ENCODE assay signal across 12 cellular contexts in genomic region chr14:103126088-103126872, GRCh38. TPM values are rescaled to one million over a fixed set of nuclear protein-coding genes. Genes with fewer than 3 reads are reported as not detected.
DNase-seq lines count a peak whose midpoint lies in the region; ATAC-seq, FAIRE-seq and TF ChIP-seq lines count a peak whose summit lies in the region.
"Had no signal": no experiment of that assay in that cellular context is flagged by ENCODE, and none has a peak within 500 bp of the region (broad histone marks: within the 10 kb centered on the region; RNA-seq: fewer than 3 reads in every experiment).

No MANE protein-coding gene starts in this region.

- H3K36me3 Mint-ChIP-seq in Caco-2 (ENCODE audit: insufficient read depth, unreplicated experiment) (no peaks in the 10 kb centered on the region), MCF 10A (ENCODE audit: insufficient read depth, unreplicated experiment) (no peaks in the 10 kb centered on the region)
- no peaks in the 10 kb centered on the region for H3K36me3 Mint-ChIP-seq in activated T-helper 2 cell treated with anti-CD3 and anti-CD28 coated beads, Interferon-gamma antibody, Interleukin-2, Interleukin-4, amounts not matched to agents 10 μg/mL and 5 μg/mL and 100 μg/mL, durations not matched to agents 14 hours and 24 hours and 36 hours (ENCODE audit: low read depth)
- no peaks in the 10 kb centered on the region for H3K36me3 Mint-ChIP-seq in activated CD8-positive, alpha-beta memory T cell treated with anti-CD3 and anti-CD28 coated beads, Interleukin-2, amount 10 ng/mL, durations not matched to agents 7 days and 5 days
- H3K36me3 Mint-ChIP-seq: activated CD4-positive, alpha-beta memory T cell treated with anti-CD3 and anti-CD28 coated beads for 36 hours; CD4-positive, CD25-positive, alpha-beta regulatory T cell had no signal

- peak overlapping the region; percentile 63 for H3K4me3 Mint-ChIP-seq in Caco-2 (ENCODE audit: unreplicated experiment)
- H3K4me3 Mint-ChIP-seq in MCF 10A (ENCODE audit: unreplicated experiment) = peak overlapping the region; percentile 62
- H3K4me3 Mint-ChIP-seq in activated T-helper 2 cell treated with anti-CD3 and anti-CD28 coated beads, Interferon-gamma antibody, Interleukin-2, Interleukin-4, amounts not matched to agents 10 μg/mL and 5 μg/mL and 100 μg/mL, durations not matched to agents 14 hours and 24 hours and 36 hours (ENCODE audit: low read depth) = no peak overlapping the region
- no peak overlapping the region for H3K4me3 Mint-ChIP-seq in activated CD8-positive, alpha-beta memory T cell treated with anti-CD3 and anti-CD28 coated beads, Interleukin-2, amount 10 ng/mL, durations not matched to agents 7 days and 5 days
- H3K4me3 Mint-ChIP-seq: activated CD4-positive, alpha-beta memory T cell treated with anti-CD3 and anti-CD28 coated beads for 36 hours; CD4-positive, CD25-positive, alpha-beta regulatory T cell had no signal

- intact Hi-C loops in Caco-2 (cut with micrococcal nuclease; ENCODE audit: unreplicated experiment) = loop anchor here (5.0 kb wide), 1 partner anchor 61 kb away; no protein-coding TSS in a partner anchor
- intact Hi-C loops in MCF 10A (cut with micrococcal nuclease) = no loop called here
- intact Hi-C loops in sigmoid colon (cut with DNase I) = loop anchor here (5.0 kb wide), 1 partner anchor 61 kb away; no protein-coding TSS in a partner anchor
- intact Hi-C loops in activated T-helper 2 cell treated with anti-CD3 and anti-CD28 coated beads, Interferon-gamma antibody, Interleukin-2, Interleukin-4, amounts not matched to agents 10 μg/mL and 5 μg/mL and 100 μg/mL, durations not matched to agents 14 hours and 24 hours and 36 hours (cut with micrococcal nuclease) = no loop called here

- H2AFZ ChIP-seq in keratinocyte (ENCODE audit: control insufficient read depth, low read length) = no peak overlapping the region

- H3K27ac Mint-ChIP-seq in Caco-2 (ENCODE audit: unreplicated experiment) (peak overlapping the region; percentile 20), MCF 10A (ENCODE audit: low read depth, unreplicated experiment) (no peak overlapping the region)
- no peak overlapping the region for H3K27ac Mint-ChIP-seq in activated T-helper 2 cell treated with anti-CD3 and anti-CD28 coated beads, Interferon-gamma antibody, Interleukin-2, Interleukin-4, amounts not matched to agents 10 μg/mL and 5 μg/mL and 100 μg/mL, durations not matched to agents 14 hours and 24 hours and 36 hours
- H3K27ac Mint-ChIP-seq in activated CD8-positive, alpha-beta memory T cell treated with anti-CD3 and anti-CD28 coated beads, Interleukin-2, amount 10 ng/mL, durations not matched to agents 7 days and 5 days = no peak overlapping the region
- H3K27ac Mint-ChIP-seq: activated CD4-positive, alpha-beta memory T cell treated with anti-CD3 and anti-CD28 coated beads for 36 hours; CD4-positive, CD25-positive, alpha-beta regulatory T cell had no signal

- H3K4me1 ChIP-seq in Caco-2 (peaks cover 7% of the 10 kb centered on the region), keratinocyte (ENCODE audit: control insufficient read depth, extremely low read depth, insufficient read depth, low read length) (peaks cover 45% of the 10 kb centered on the region), sigmoid colon (peaks cover 0 to 90% (median 74%) of the 10 kb centered on the region in 4 donors), tibial nerve (peaks cover 2 to 95% (median 46%) of the 10 kb centered on the region in 4 donors)

- no peaks in the 10 kb centered on the region for H3K27me3 Mint-ChIP-seq in Caco-2 (ENCODE audit: insufficient read depth, unreplicated experiment)
- H3K27me3 Mint-ChIP-seq in MCF 10A (ENCODE audit: insufficient read depth, unreplicated experiment) = no peaks in the 10 kb centered on the region
- peaks cover 17% of the 10 kb centered on the region for H3K27me3 Mint-ChIP-seq in activated T-helper 2 cell treated with anti-CD3 and anti-CD28 coated beads, Interferon-gamma antibody, Interleukin-2, Interleukin-4, amounts not matched to agents 10 μg/mL and 5 μg/mL and 100 μg/mL, durations not matched to agents 14 hours and 24 hours and 36 hours (ENCODE audit: low read depth)
- peaks cover 18% of the 10 kb centered on the region for H3K27me3 Mint-ChIP-seq in activated CD8-positive, alpha-beta memory T cell treated with anti-CD3 and anti-CD28 coated beads, Interleukin-2, amount 10 ng/mL, durations not matched to agents 7 days and 5 days

- peak overlapping the region; percentile 51 for H3K4me2 ChIP-seq in keratinocyte (ENCODE audit: control insufficient read depth, extremely low read depth, insufficient read depth, low read depth, low read length)

- H3K36me3 ChIP-seq in Caco-2 (ENCODE audit: control insufficient read depth, insufficient read depth, low read length) (no peaks in the 10 kb centered on the region), keratinocyte (ENCODE audit: control insufficient read depth in 2 of 2, extremely low read depth in 1 of 2, insufficient read depth in 2 of 2, low read length in 2 of 2) (no peaks in the 10 kb centered on the region), sigmoid colon (peaks cover 0 to 12% (median 4%) of the 10 kb centered on the region in 4 donors), tibial nerve (peaks cover 0 to 18% (median 0%) of the 10 kb centered on the region in 3 donors)

- TF ChIP-seq EP300 in sigmoid colon (IDR thresholded peaks at IDR 0.05) (no peak), tibial nerve (IDR thresholded peaks at IDR 0.05) (no peak)

- H3K9me3 Mint-ChIP-seq in Caco-2 (ENCODE audit: unreplicated experiment) = no peaks in the 10 kb centered on the region
- no peaks in the 10 kb centered on the region for H3K9me3 Mint-ChIP-seq in MCF 10A (ENCODE audit: unreplicated experiment)
- no peaks in the 10 kb centered on the region for H3K9me3 Mint-ChIP-seq in activated T-helper 2 cell treated with anti-CD3 and anti-CD28 coated beads, Interferon-gamma antibody, Interleukin-2, Interleukin-4, amounts not matched to agents 10 μg/mL and 5 μg/mL and 100 μg/mL, durations not matched to agents 14 hours and 24 hours and 36 hours
- no peaks in the 10 kb centered on the region for H3K9me3 Mint-ChIP-seq in activated CD8-positive, alpha-beta memory T cell treated with anti-CD3 and anti-CD28 coated beads, Interleukin-2, amount 10 ng/mL, durations not matched to agents 7 days and 5 days (ENCODE audit: low read depth)
- H3K9me3 Mint-ChIP-seq: activated CD4-positive, alpha-beta memory T cell treated with anti-CD3 and anti-CD28 coated beads for 36 hours had no signal

- peaks cover 2% of the 10 kb centered on the region for H4K20me1 ChIP-seq in keratinocyte (ENCODE audit: control insufficient read depth, extremely low read depth, insufficient read depth, low read length)

- no peaks in the 10 kb centered on the region for H3K9me1 ChIP-seq in keratinocyte (ENCODE audit: control insufficient read depth, extremely low read depth, insufficient read depth, low read length)

- CTCF ChIA-PET in Caco-2 (lab: Charles Lee) (interaction anchor here (0.7 to 3.1 kb wide), 7 partner anchors 17 to 166 kb away, joined by 3 to 26 read pairs (median 8); no protein-coding TSS in a partner anchor), MCF 10A (lab: Yijun Ruan, JAX) (interaction anchor here (0.6 to 7.3 kb wide), 13 partner anchors 11 to 206 kb away, joined by 3 to 50 read pairs (median 4); no protein-coding TSS in a partner anchor)
- CTCF ChIA-PET in activated CD8-positive, alpha-beta memory T cell treated with anti-CD3 and anti-CD28 coated beads, Interleukin-2, amount 10 ng/mL, durations not matched to agents 7 days and 5 days (lab: Charles Lee) = no interaction called here

- FAIRE-seq in keratinocyte (lab: Jason Lieb, UNC) = no peak
- FAIRE-seq: frontal cortex had no signal

- DNase-seq in Caco-2 (no peak), MCF 10A (ENCODE audit: unreplicated experiment) (no peak), keratinocyte (ENCODE audit: low read depth, low spot score) (no peak), sigmoid colon (no peak), RPMI8226 (no peak), tibial nerve (ENCODE audit: low spot score in 2 of 2) (no peak)
- no peak for DNase-seq in activated T-helper 2 cell treated with anti-CD3 and anti-CD28 coated beads, Interferon-gamma antibody, Interleukin-2, Interleukin-4, amounts not matched to agents 10 μg/mL and 5 μg/mL and 100 μg/mL, durations not matched to agents 14 hours and 24 hours and 36 hours (ENCODE audit: low spot score)
- DNase-seq in activated CD8-positive, alpha-beta memory T cell treated with anti-CD3 and anti-CD28 coated beads, Interleukin-2, amount 10 ng/mL, durations not matched to agents 7 days and 5 days = no peak
- DNase-seq: activated CD4-positive, alpha-beta memory T cell treated with anti-CD3 and anti-CD28 coated beads for 36 hours; CD4-positive, CD25-positive, alpha-beta regulatory T cell had no signal

- BruUV-seq in Caco-2 (replicated peaks; lab: Mats Ljungman, UMichigan) (no TSS peak), MCF 10A (replicated peaks; lab: Mats Ljungman, UMichigan) (no TSS peak)

- TF ChIP-seq CTCF in Caco-2 (IDR thresholded peaks at IDR 0.05; ENCODE audit: insufficient read depth in 1 of 2, low read depth in 1 of 2, low read length in 1 of 2, severe bottlenecking in 1 of 2, unreplicated experiment in 1 of 2) = no peak
- TF ChIP-seq CTCF in MCF 10A (IDR thresholded peaks at IDR 0.05; ENCODE audit: unreplicated experiment) = no peak
- no peak for TF ChIP-seq CTCF in keratinocyte (optimal IDR thresholded peaks at IDR 0.05 in 1 of 3, IDR thresholded peaks at IDR 0.05 in 1 of 3, conservative IDR thresholded peaks at IDR 0.05 in 1 of 3; ENCODE audit: extremely low read depth in 1 of 3, insufficient read depth in 2 of 3, low read length in 3 of 3)
- no peak for TF ChIP-seq CTCF in sigmoid colon (IDR thresholded peaks at IDR 0.05)
- no peak for TF ChIP-seq CTCF in tibial nerve (IDR thresholded peaks at IDR 0.05)

- no peak overlapping the region for H3K9ac ChIP-seq in keratinocyte (ENCODE audit: control insufficient read depth, extremely low read depth, insufficient read depth, low read length)

- H3K4me1 Mint-ChIP-seq in Caco-2 (ENCODE audit: low read depth, unreplicated experiment) = peaks cover 6% of the 10 kb centered on the region
- H3K4me1 Mint-ChIP-seq in MCF 10A (ENCODE audit: insufficient read depth, unreplicated experiment) = peaks cover 51% of the 10 kb centered on the region
- H3K4me1 Mint-ChIP-seq in activated T-helper 2 cell treated with anti-CD3 and anti-CD28 coated beads, Interferon-gamma antibody, Interleukin-2, Interleukin-4, amounts not matched to agents 10 μg/mL and 5 μg/mL and 100 μg/mL, durations not matched to agents 14 hours and 24 hours and 36 hours (ENCODE audit: low read depth) = no peaks in the 10 kb centered on the region
- no peaks in the 10 kb centered on the region for H3K4me1 Mint-ChIP-seq in activated CD8-positive, alpha-beta memory T cell treated with anti-CD3 and anti-CD28 coated beads, Interleukin-2, amount 10 ng/mL, durations not matched to agents 7 days and 5 days

- H3K27ac ChIP-seq in keratinocyte (ENCODE audit: control insufficient read depth, insufficient read depth, low read length) (no peak overlapping the region), sigmoid colon (peak overlapping the region; percentile 30 to 44 (median 34)), tibial nerve (no peak overlapping the region)

- ATAC-seq in activated CD8-positive, alpha-beta memory T cell treated with anti-CD3 and anti-CD28 coated beads, Interleukin-2, amount 10 ng/mL, durations not matched to agents 7 days and 5 days = no peak

- H3K9me3 ChIP-seq in Caco-2 = no peaks in the 10 kb centered on the region
- no peaks in the 10 kb centered on the region for H3K9me3 ChIP-seq in keratinocyte (ENCODE audit: control insufficient read depth, low read depth, low read length)
- no peaks in the 10 kb centered on the region for H3K9me3 ChIP-seq in sigmoid colon
- H3K9me3 ChIP-seq in tibial nerve = no peaks in the 10 kb centered on the region

- H3K4me3 ChIP-seq in Caco-2 (ENCODE audit: low read depth, low read length) = peak overlapping the region; percentile 38
- peak overlapping the region; percentile 10 to 34 (median 20) for H3K4me3 ChIP-seq in keratinocyte (ENCODE audit: control insufficient read depth in 2 of 3, extremely low read depth in 1 of 3, insufficient read depth in 2 of 3, low read depth in 1 of 3, low read length in 3 of 3)
- H3K4me3 ChIP-seq in sigmoid colon = peak overlapping the region in 3 of 4 donors; percentile 28 to 45 (median 41)
- peak overlapping the region in 2 of 4 donors; percentile 25 to 43 for H3K4me3 ChIP-seq in tibial nerve

- dilution Hi-C loops in keratinocyte (cut with MboI; ENCODE audit: extremely low pct_ligation_motif_present, low sequenced_read_pairs) = no loop called here

- TF ChIP-seq POLR2A in sigmoid colon (IDR thresholded peaks at IDR 0.05) (no peak), tibial nerve (IDR thresholded peaks at IDR 0.05) (no peak)

- 50 to 84% methylated on average over 22 of the region's 22 CpGs for WGBS in sigmoid colon, 2 donors
- 64 to 74% methylated on average over 21 of the region's 22 CpGs for WGBS in tibial nerve, 2 donors

- POLR2A ChIA-PET in Caco-2 (lab: Charles Lee) = no interaction called here
- POLR2A ChIA-PET in MCF 10A (lab: Yijun Ruan, JAX) = interaction anchor here (0.6 to 1.2 kb wide), 5 partner anchors 16 to 203 kb away, joined by 3 to 7 read pairs (median 4); no protein-coding TSS in a partner anchor

- H3K27me3 ChIP-seq in Caco-2 (replicated peaks; ENCODE audit: control insufficient read depth, insufficient read depth, low read length) (no peaks in the 10 kb centered on the region), keratinocyte (ENCODE audit: control insufficient read depth, extremely low read depth, insufficient read depth, low read length) (peaks cover 50% of the 10 kb centered on the region), sigmoid colon (peaks cover 0 to 22% (median 3%) of the 10 kb centered on the region in 3 donors), tibial nerve (peaks cover 0 to 13% of the 10 kb centered on the region in 2 donors)

- no peaks in the 10 kb centered on the region for H3K79me2 ChIP-seq in keratinocyte (ENCODE audit: control insufficient read depth, insufficient read depth, low read length)

RNA-seq across cellular contexts. Expression of gene TNFAIP2, which starts 3.0 kb away (rescaled TPM):
- total RNA-seq in Caco-2 (2022) (7.9 and 8.1 TPM in 2 replicates), MCF 10A (2022) (17.9 and 19.1 TPM in 2 replicates), sigmoid colon (10 to 100 TPM; 21.2 to 59.1 (median 36.6) TPM), tibial nerve (10 to 100 TPM; 42.9 to 49.4 (median 47.8) TPM)
- polyA plus RNA-seq in keratinocyte (0.57 to 1.8 TPM (median 0.71 TPM) in 3 replicates), sigmoid colon (10 to 100 TPM; 11.8 to 68.0 (median 28.8) TPM)
- 1.9 TPM for polyA plus RNA-seq in keratinocyte (2011; ENCODE audit: low read depth)
- 0.74 and 1.3 TPM in 2 replicates for polyA plus RNA-seq in keratinocyte (2011; cell fraction: cytosol; rRNA removed)
- polyA plus RNA-seq in keratinocyte (2011; cell fraction: nucleus; rRNA removed) = 3.4 and 4.8 TPM in 2 replicates
- 0.52 and 4.1 TPM in 2 replicates for polyA plus RNA-seq in keratinocyte (2012; ENCODE audit: low replicate concordance)
- 1.9 to 2.0 TPM (median 1.9 TPM) in 3 replicates for polyA minus RNA-seq in keratinocyte
- polyA minus RNA-seq in keratinocyte (2011; cell fraction: cytosol; rRNA and poly(A)+ RNA removed) = 5.6 TPM
- polyA minus RNA-seq in keratinocyte (2011; cell fraction: nucleus; rRNA and poly(A)+ RNA removed) = 2.1 and 3.8 TPM in 2 replicates
- total RNA-seq in activated T-helper 2 cell treated with anti-CD3 and anti-CD28 coated beads, Interferon-gamma antibody, Interleukin-2, Interleukin-4, amounts not matched to agents 10 μg/mL and 5 μg/mL and 100 μg/mL, durations not matched to agents 14 hours and 24 hours and 36 hours = 0.64 and 1.0 TPM in 2 replicates
- total RNA-seq in activated CD8-positive, alpha-beta memory T cell treated with anti-CD3 and anti-CD28 coated beads, Interleukin-2, amount 10 ng/mL, durations not matched to agents 7 days and 5 days = 1 to 10 TPM in 1 of 2 experiments, not detected in 1; 2.1 TPM
- total RNA-seq: SK-MEL-5 had no signal
- polyA plus RNA-seq: CD4-positive, CD25-positive, alpha-beta regulatory T cell had no signal

RNA-seq across cellular contexts. Expression of gene EXOC3L4, which starts 31.8 kb away (rescaled TPM):
- 6.3 and 6.7 TPM in 2 replicates for total RNA-seq in Caco-2 (2022)
- total RNA-seq in MCF 10A (2022) = not detected in 2 replicates
- polyA plus RNA-seq in keratinocyte = not detected in 3 replicates
- not detected for polyA plus RNA-seq in keratinocyte (2011; ENCODE audit: low read depth)
- not detected in 2 replicates for polyA plus RNA-seq in keratinocyte (2011; cell fraction: cytosol; rRNA removed)
- not detected in 2 replicates for polyA plus RNA-seq in keratinocyte (2011; cell fraction: nucleus; rRNA removed)
- not detected in 2 replicates for polyA plus RNA-seq in keratinocyte (2012; ENCODE audit: low replicate concordance)
- not detected in 3 replicates for polyA minus RNA-seq in keratinocyte
- polyA minus RNA-seq in keratinocyte (2011; cell fraction: cytosol; rRNA and poly(A)+ RNA removed) = not detected
- polyA minus RNA-seq in keratinocyte (2011; cell fraction: nucleus; rRNA and poly(A)+ RNA removed) = not detected in 2 replicates
- 1 to 10 TPM in 2 of 4 donors, under 1 TPM in 2; 0.36 to 1.8 (median 0.90) TPM for total RNA-seq in sigmoid colon
- 10 to 100 TPM in 1 of 3 donors, 1 to 10 TPM in 2; 3.0 to 23.8 (median 6.0) TPM for polyA plus RNA-seq in sigmoid colon
- total RNA-seq in activated T-helper 2 cell treated with anti-CD3 and anti-CD28 coated beads, Interferon-gamma antibody, Interleukin-2, Interleukin-4, amounts not matched to agents 10 μg/mL and 5 μg/mL and 100 μg/mL, durations not matched to agents 14 hours and 24 hours and 36 hours = not detected in 2 replicates
- 1 to 10 TPM in 2 of 4 donors, under 1 TPM in 2; 0.63 to 2.1 (median 1.3) TPM for total RNA-seq in tibial nerve
- total RNA-seq in activated CD8-positive, alpha-beta memory T cell treated with anti-CD3 and anti-CD28 coated beads, Interleukin-2, amount 10 ng/mL, durations not matched to agents 7 days and 5 days = not detected
- total RNA-seq: activated CD4-positive, alpha-beta memory T cell treated with anti-CD3 and anti-CD28 coated beads for 36 hours; CD4-positive, CD25-positive, alpha-beta regulatory T cell; SK-MEL-5 had no signal
- polyA plus RNA-seq: CD4-positive, CD25-positive, alpha-beta regulatory T cell had no signal

RNA-seq across cellular contexts. Expression of gene LBHD2, which starts 42.3 kb away (rescaled TPM):
- total RNA-seq in Caco-2 (2022) (not detected in 2 replicates), MCF 10A (2022) (not detected in 2 replicates), sigmoid colon (not detected), tibial nerve (not detected)
- polyA plus RNA-seq in keratinocyte (not detected in 3 replicates), sigmoid colon (under 1 TPM in 1 of 3 donors, not detected in 2; 0.17 TPM)
- not detected for polyA plus RNA-seq in keratinocyte (2011; ENCODE audit: low read depth)
- polyA plus RNA-seq in keratinocyte (2011; cell fraction: cytosol; rRNA removed) = not detected in 2 replicates
- polyA plus RNA-seq in keratinocyte (2011; cell fraction: nucleus; rRNA removed) = not detected in 2 replicates
- polyA plus RNA-seq in keratinocyte (2012; ENCODE audit: low replicate concordance) = not detected in 2 replicates
- not detected in 3 replicates for polyA minus RNA-seq in keratinocyte
- not detected for polyA minus RNA-seq in keratinocyte (2011; cell fraction: cytosol; rRNA and poly(A)+ RNA removed)
- polyA minus RNA-seq in keratinocyte (2011; cell fraction: nucleus; rRNA and poly(A)+ RNA removed) = not detected in 2 replicates
- not detected in 2 replicates for total RNA-seq in activated T-helper 2 cell treated with anti-CD3 and anti-CD28 coated beads, Interferon-gamma antibody, Interleukin-2, Interleukin-4, amounts not matched to agents 10 μg/mL and 5 μg/mL and 100 μg/mL, durations not matched to agents 14 hours and 24 hours and 36 hours
- total RNA-seq in activated CD8-positive, alpha-beta memory T cell treated with anti-CD3 and anti-CD28 coated beads, Interleukin-2, amount 10 ng/mL, durations not matched to agents 7 days and 5 days = not detected
- total RNA-seq: activated CD4-positive, alpha-beta memory T cell treated with anti-CD3 and anti-CD28 coated beads for 36 hours; CD4-positive, CD25-positive, alpha-beta regulatory T cell; frontal cortex; SK-MEL-5 had no signal
- polyA plus RNA-seq: CD4-positive, CD25-positive, alpha-beta regulatory T cell had no signal

Comparison
In these comparisons a context has a peak if more than half of its experiments do, and no peak if none do; other contexts are left out.
1. H3K4me3 Mint-ChIP-seq: peak in Caco-2 (single experiment) and MCF 10A (single experiment); none in activated T-helper 2 cell treated with anti-CD3 and anti-CD28 coated beads, Interferon-gamma antibody, Interleukin-2, Interleukin-4, amounts not matched to agents 10 μg/mL and 5 μg/mL and 100 μg/mL, durations not matched to agents 14 hours and 24 hours and 36 hours (single experiment) and activated CD8-positive, alpha-beta memory T cell treated with anti-CD3 and anti-CD28 coated beads, Interleukin-2, amount 10 ng/mL, durations not matched to agents 7 days and 5 days (single experiment).
2. H3K27ac ChIP-seq: peak in sigmoid colon (4 of 4); none in keratinocyte (single experiment) and tibial nerve (0 of 4).
3. intact Hi-C loops: an anchor here in Caco-2 (5.0 kb wide) and sigmoid colon (5.0 kb wide); none called in MCF 10A and activated T-helper 2 cell treated with anti-CD3 and anti-CD28 coated beads, Interferon-gamma antibody, Interleukin-2, Interleukin-4, amounts not matched to agents 10 μg/mL and 5 μg/mL and 100 μg/mL, durations not matched to agents 14 hours and 24 hours and 36 hours.